In genomic region chr3:11662392-11662990, GRCh38 we compare ENCODE assay signal across 12 cellular contexts. TPM values are rescaled to one million over a fixed set of nuclear protein-coding genes. Genes with fewer than 3 reads are reported as not detected.
DNase-seq lines count a peak whose midpoint lies in the region; TF ChIP-seq lines count a peak whose summit lies in the region.
"Had no signal": no experiment of that assay in that cellular context is flagged by ENCODE, and none has a peak within 500 bp of the region (broad histone marks: within the 10 kb centered on the region; RNA-seq: fewer than 3 reads in every experiment).

No MANE protein-coding gene starts in this region.

- in situ Hi-C loops in astrocyte of the spinal cord (cut with HindIII; ENCODE audit: low sequenced_read_pairs) = no loop called here

- no peak overlapping the region for H3K4me3 Mint-ChIP-seq in HFFc6
- H3K4me3 Mint-ChIP-seq: brain had no signal

- H3K9ac ChIP-seq in liver (ENCODE audit: low read depth in 1 of 2, low read length in 2 of 2) = no peak overlapping the region

- H3K27ac Mint-ChIP-seq in HFFc6 = no peak overlapping the region; the same call in 1 of the 2 replicates

- H3K27me3 Mint-ChIP-seq in HFFc6 (ENCODE audit: insufficient read depth) = no peaks in the 10 kb centered on the region; the same call in 1 of the 2 replicates
- H3K27me3 Mint-ChIP-seq: brain had no signal

- 93% methylated on average over 2 of the region's 2 CpGs for WGBS in liver

- no peak overlapping the region for H3K27ac ChIP-seq in liver (ENCODE audit: low read depth in 1 of 2, low read length in 2 of 2)
- H3K27ac ChIP-seq: tibial nerve had no signal

- peak; percentile 24 to 63 for TF ChIP-seq RAD21 in liver (IDR thresholded peaks at IDR 0.05)

- peaks cover 22% of the 10 kb centered on the region for H3K4me1 Mint-ChIP-seq in HFFc6 (ENCODE audit: low read depth)

- H3K9me3 ChIP-seq in liver (ENCODE audit: control insufficient read depth in 4 of 4, low read length in 3 of 4) = no peaks in the 10 kb centered on the region
- H3K9me3 ChIP-seq: tibial nerve had no signal

- peaks cover 0 to 16% (median 7%) of the 10 kb centered on the region in 4 donors for H3K4me1 ChIP-seq in liver (ENCODE audit: control insufficient read depth in 4 of 4, insufficient read depth in 4 of 4, low read length in 3 of 4)

- no peak for DNase-seq in AG09319 (ENCODE audit: extremely low read depth, low read depth)
- DNase-seq in HFFc6 = peak; percentile 29
- peak; percentile 7 for DNase-seq in astrocyte of the spinal cord (ENCODE audit: low read depth, low spot score)
- DNase-seq in NOMO-1 treated with dmso at 0.1 percent for 144 hours (lab: John Stamatoyannopoulos, UW; ENCODE audit: unreplicated experiment) = no peak
- DNase-seq in SHP77 (lab: John Stamatoyannopoulos, UW) = no peak
- DNase-seq in NCI-H146 treated with DMSO at 0.1 percent for 48 hours (lab: John Stamatoyannopoulos, UW; ENCODE audit: unreplicated experiment) = no peak
- DNase-seq in NCI-H510A treated with DMSO at 0.1 percent for 48 hours (lab: John Stamatoyannopoulos, UW) = no peak
- DNase-seq: activated CD8-positive, alpha-beta memory T cell treated with anti-CD3 and anti-CD28 coated beads, Interleukin-2, amount 50 U/mL, for 48 hours; T-helper 1 cell had no signal

- peaks cover 13% of the 10 kb centered on the region for H3K36me3 Mint-ChIP-seq in HFFc6 (ENCODE audit: low read depth)

- TF ChIP-seq CTCF in AG09319 (IDR thresholded peaks at IDR 0.05; ENCODE audit: low read depth, low read length) (peak; percentile 30), HFFc6 (IDR thresholded peaks at IDR 0.05) (peak; percentile 75), astrocyte of the spinal cord (IDR thresholded peaks at IDR 0.05; ENCODE audit: low read depth, low read length) (peak; percentile 50), liver (IDR thresholded peaks at IDR 0.05; ENCODE audit: low read depth, low read length, missing input control) (peak; percentile 36)

- H3K27me3 ChIP-seq in liver (ENCODE audit: control insufficient read depth in 4 of 4, insufficient read depth in 4 of 4, low read length in 3 of 4) = no peaks in the 10 kb centered on the region
- H3K27me3 ChIP-seq: tibial nerve had no signal

- H3K9me3 Mint-ChIP-seq in HFFc6 = no peaks in the 10 kb centered on the region

- no peaks in the 10 kb centered on the region for H3K36me3 ChIP-seq in liver (ENCODE audit: control insufficient read depth in 4 of 4, insufficient read depth in 3 of 4, low read depth in 1 of 4, low read length in 3 of 4)

- H3K4me3 ChIP-seq in astrocyte of the spinal cord (ENCODE audit: low read depth, low read length) (no peak overlapping the region), liver (ENCODE audit: low read depth in 1 of 3, low read length in 3 of 3) (no peak overlapping the region)
- H3K4me3 ChIP-seq: tibial nerve had no signal

TF ChIP-seq in liver, 16 proteins besides CTCF, POLR2A, EP300 and RAD21:
- no peak for TF ChIP-seq HNF4A (conservative IDR thresholded peaks at IDR 0.05)
- no peak for TF ChIP-seq GABPA (IDR thresholded peaks at IDR 0.05 in 1 of 2, conservative IDR thresholded peaks at IDR 0.05 in 1 of 2)
- TF ChIP-seq, protein P1, sequence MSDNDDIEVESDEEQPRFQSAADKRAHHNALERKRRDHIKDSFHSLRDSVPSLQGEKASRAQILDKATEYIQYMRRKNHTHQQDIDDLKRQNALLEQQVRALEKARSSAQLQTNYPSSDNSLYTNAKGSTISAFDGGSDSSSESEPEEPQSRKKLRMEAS (IDR thresholded peaks at IDR 0.05) = no peak
- no peak for TF ChIP-seq YY1 (IDR thresholded peaks at IDR 0.05)
- TF ChIP-seq, protein P2, sequence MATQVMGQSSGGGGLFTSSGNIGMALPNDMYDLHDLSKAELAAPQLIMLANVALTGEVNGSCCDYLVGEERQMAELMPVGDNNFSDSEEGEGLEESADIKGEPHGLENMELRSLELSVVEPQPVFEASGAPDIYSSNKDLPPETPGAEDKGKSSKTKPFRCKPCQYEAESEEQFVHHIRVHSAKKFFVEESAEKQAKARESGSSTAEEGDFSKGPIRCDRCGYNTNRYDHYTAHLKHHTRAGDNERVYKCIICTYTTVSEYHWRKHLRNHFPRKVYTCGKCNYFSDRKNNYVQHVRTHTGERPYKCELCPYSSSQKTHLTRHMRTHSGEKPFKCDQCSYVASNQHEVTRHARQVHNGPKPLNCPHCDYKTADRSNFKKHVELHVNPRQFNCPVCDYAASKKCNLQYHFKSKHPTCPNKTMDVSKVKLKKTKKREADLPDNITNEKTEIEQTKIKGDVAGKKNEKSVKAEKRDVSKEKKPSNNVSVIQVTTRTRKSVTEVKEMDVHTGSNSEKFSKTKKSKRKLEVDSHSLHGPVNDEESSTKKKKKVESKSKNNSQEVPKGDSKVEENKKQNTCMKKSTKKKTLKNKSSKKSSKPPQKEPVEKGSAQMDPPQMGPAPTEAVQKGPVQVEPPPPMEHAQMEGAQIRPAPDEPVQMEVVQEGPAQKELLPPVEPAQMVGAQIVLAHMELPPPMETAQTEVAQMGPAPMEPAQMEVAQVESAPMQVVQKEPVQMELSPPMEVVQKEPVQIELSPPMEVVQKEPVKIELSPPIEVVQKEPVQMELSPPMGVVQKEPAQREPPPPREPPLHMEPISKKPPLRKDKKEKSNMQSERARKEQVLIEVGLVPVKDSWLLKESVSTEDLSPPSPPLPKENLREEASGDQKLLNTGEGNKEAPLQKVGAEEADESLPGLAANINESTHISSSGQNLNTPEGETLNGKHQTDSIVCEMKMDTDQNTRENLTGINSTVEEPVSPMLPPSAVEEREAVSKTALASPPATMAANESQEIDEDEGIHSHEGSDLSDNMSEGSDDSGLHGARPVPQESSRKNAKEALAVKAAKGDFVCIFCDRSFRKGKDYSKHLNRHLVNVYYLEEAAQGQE (IDR thresholded peaks at IDR 0.05) = no peak
- no peak for TF ChIP-seq NR2F2 (IDR thresholded peaks at IDR 0.05)
- no peak for TF ChIP-seq JUND (IDR thresholded peaks at IDR 0.05)
- TF ChIP-seq HNF4G (IDR thresholded peaks at IDR 0.05) = no peak
- no peak for TF ChIP-seq RXRA (IDR thresholded peaks at IDR 0.05)
- no peak for TF ChIP-seq FOXA1 (IDR thresholded peaks at IDR 0.05)
- TF ChIP-seq FOXA2 (IDR thresholded peaks at IDR 0.05) = no peak
- TF ChIP-seq, protein P3, sequence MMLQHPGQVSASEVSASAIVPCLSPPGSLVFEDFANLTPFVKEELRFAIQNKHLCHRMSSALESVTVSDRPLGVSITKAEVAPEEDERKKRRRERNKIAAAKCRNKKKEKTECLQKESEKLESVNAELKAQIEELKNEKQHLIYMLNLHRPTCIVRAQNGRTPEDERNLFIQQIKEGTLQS (IDR thresholded peaks at IDR 0.05) = no peak
- TF ChIP-seq, protein P4, sequence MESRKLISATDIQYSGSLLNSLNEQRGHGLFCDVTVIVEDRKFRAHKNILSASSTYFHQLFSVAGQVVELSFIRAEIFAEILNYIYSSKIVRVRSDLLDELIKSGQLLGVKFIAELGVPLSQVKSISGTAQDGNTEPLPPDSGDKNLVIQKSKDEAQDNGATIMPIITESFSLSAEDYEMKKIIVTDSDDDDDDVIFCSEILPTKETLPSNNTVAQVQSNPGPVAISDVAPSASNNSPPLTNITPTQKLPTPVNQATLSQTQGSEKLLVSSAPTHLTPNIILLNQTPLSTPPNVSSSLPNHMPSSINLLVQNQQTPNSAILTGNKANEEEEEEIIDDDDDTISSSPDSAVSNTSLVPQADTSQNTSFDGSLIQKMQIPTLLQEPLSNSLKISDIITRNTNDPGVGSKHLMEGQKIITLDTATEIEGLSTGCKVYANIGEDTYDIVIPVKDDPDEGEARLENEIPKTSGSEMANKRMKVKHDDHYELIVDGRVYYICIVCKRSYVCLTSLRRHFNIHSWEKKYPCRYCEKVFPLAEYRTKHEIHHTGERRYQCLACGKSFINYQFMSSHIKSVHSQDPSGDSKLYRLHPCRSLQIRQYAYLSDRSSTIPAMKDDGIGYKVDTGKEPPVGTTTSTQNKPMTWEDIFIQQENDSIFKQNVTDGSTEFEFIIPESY (IDR thresholded peaks at IDR 0.05) = no peak
TF ChIP-seq in liver: peak in this region for 0.

RNA-seq across cellular contexts. Expression of gene VGLL4, which starts 18.8 kb away (rescaled TPM):
- 10 to 100 TPM; 31.6 to 42.2 (median 33.8) TPM for total RNA-seq in HFFc6 (2021; fragmentation: NEBNext Ultra II Directional; extraction: Animal tissue kit (Norgen Biotek cat#: 25700))
- 10 to 100 TPM; 14.3 to 27.9 TPM for total RNA-seq in liver
- polyA plus RNA-seq in liver = 10 to 100 TPM in 1 of 2 donors, 1 to 10 TPM in 1; 7.2 to 11.7 TPM

Comparison
In these comparisons a context has a peak if more than half of its experiments do, and no peak if none do; other contexts are left out.
1. DNase-seq: peak in HFFc6 (single experiment) and astrocyte of the spinal cord (single experiment); none in AG09319 (single experiment), NOMO-1 treated with dmso at 0.1 percent for 144 hours (single experiment), SHP77 (0 of 2), NCI-H146 treated with DMSO at 0.1 percent for 48 hours (single experiment) and NCI-H510A treated with DMSO at 0.1 percent for 48 hours (single experiment).
2. Peak in every context shown above with its lines, with median percentiles within 50 percentile points of each other: CTCF ChIP-seq.